8 cellular contexts compared by ENCODE assay signal in the genomic region with DNA sequence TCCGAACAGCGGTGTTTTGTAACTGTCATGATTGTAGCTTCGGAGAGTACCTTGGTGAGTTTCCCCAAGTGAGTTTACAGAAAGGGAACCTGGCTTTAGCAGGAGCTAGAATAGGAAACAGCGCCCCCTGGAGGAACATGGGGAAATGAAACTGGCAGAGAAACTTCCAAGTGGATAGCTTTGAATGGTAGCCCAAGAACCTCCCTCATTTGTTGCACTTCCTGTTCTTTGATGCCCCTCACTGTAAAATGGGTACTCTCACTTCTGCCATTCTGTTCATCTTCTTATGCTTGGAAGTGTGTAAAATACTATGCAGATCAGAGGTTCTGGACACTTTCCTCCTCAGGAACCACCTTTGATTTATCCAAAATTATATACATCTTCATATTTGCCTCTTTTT. TPM values are rescaled to one million over a fixed set of nuclear protein-coding genes. Genes with fewer than 3 reads are reported as not detected.
DNase-seq lines count a peak whose midpoint lies in the region; ATAC-seq and TF ChIP-seq lines count a peak whose summit lies in the region.

No MANE protein-coding gene starts in this region.

- H3K27me3 ChIP-seq in H7 (ENCODE audit: control insufficient read depth, insufficient read depth, low read length) = no peaks in the 10 kb centered on the region

- DNase-seq in DMS79 treated with DMSO at 0.1 percent for 48 hours (lab: John Stamatoyannopoulos, UW) (peak; percentile 78), H7 (peak; percentile 66), NCI-H1694 treated with DMSO at 0.1 percent for 48 hours (lab: John Stamatoyannopoulos, UW) (peak; percentile 69), T-helper 9 cell (peak; percentile 63), astrocyte of the cerebellum (ENCODE audit: low read depth) (peak; percentile 68), iPS-NIHi11 (ENCODE audit: low spot score) (peak; percentile 77)
- peak; percentile 71 for DNase-seq in stimulated activated CD4-positive, alpha-beta T cell treated with anti-CD3 and anti-CD28 coated beads, Interleukin-12 subunit alpha, Interleukin-12 subunit beta, amount 100 ng/mL, for 4 hours

- TF ChIP-seq CTCF in astrocyte of the cerebellum (IDR thresholded peaks at IDR 0.05; ENCODE audit: low read depth, low read length, missing control alignments) = peak; percentile 93

- in situ Hi-C loops in astrocyte of the cerebellum (cut with HindIII; ENCODE audit: low sequenced_read_pairs) = no loop called here

- H3K36me3 ChIP-seq in H7 (replicated peaks; ENCODE audit: control insufficient read depth, insufficient read depth, low read length) = no peaks in the 10 kb centered on the region

- ATAC-seq in HG03520 (IDR thresholded peaks at IDR 0.05; ENCODE audit: unreplicated experiment) = no peak

- H3K4me3 ChIP-seq in H7 (ENCODE audit: insufficient read depth, low read depth, low read length) (no peak overlapping the region), astrocyte of the cerebellum (ENCODE audit: low read depth, low read length) (no peak overlapping the region)

RNA-seq across cellular contexts. Expression of a gene that starts 36.2 kb away (rescaled TPM):
- 24.8 and 28.4 TPM in 2 replicates for total RNA-seq in H7 (2014; rRNA removed; shearing (Covaris generic))

RNA-seq across cellular contexts. Expression of a gene that starts 58.9 kb away (rescaled TPM):
- total RNA-seq in H7 (2014; rRNA removed; shearing (Covaris generic)) = 0.04 TPM in 1 of 2 replicates, not detected in the other
